Comparison of ENCODE assay signal across 27 cellular contexts in genomic region chr5:75558221-75558620, GRCh38.
"Had no signal": no experiment of that assay in that cellular context is flagged by ENCODE, and none has a peak within 500 bp of the region (broad histone marks: within the 10 kb centered on the region; RNA-seq: fewer than 3 reads in every experiment).

No MANE protein-coding gene starts in this region.

- H3K4me1 Mint-ChIP-seq: activated naive CD4-positive, alpha-beta T cell treated with anti-CD3 and anti-CD28 coated beads, Interleukin-2, amount 10 ng/mL, durations not matched to agents 7 days and 5 days; nephron had no signal

- ATAC-seq: activated CD4-positive, CD25-positive, alpha-beta regulatory T cell treated with anti-CD3 and anti-CD28 coated beads, Interleukin-2, amount 50 U/mL, for 24 hours; stimulated activated naive B cell treated with anti-CD40 and anti-IgM and Interleukin-4, amounts not matched to agents 10 μg/mL and 1 μg/mL and 100 μg/mL, for 72 hours; T-helper 17 cell had no signal

- H3K27ac ChIP-seq: colonic mucosa, hepatocyte, ovary, transverse colon, WERI-Rb-1 had no signal

- H3K27me3 Mint-ChIP-seq: activated naive CD4-positive, alpha-beta T cell treated with anti-CD3 and anti-CD28 coated beads, Interleukin-2, amount 10 ng/mL, durations not matched to agents 7 days and 5 days; progenitor cell of endocrine pancreas; stimulated activated naive B cell treated with anti-CD40 and anti-IgM and Interleukin-4, amounts not matched to agents 10 μg/mL and 1 μg/mL and 100 μg/mL, for 72 hours; T-helper 17 cell had no signal

- H3K4me3 Mint-ChIP-seq: activated naive CD4-positive, alpha-beta T cell treated with anti-CD3 and anti-CD28 coated beads, Interleukin-2, amount 10 ng/mL, durations not matched to agents 7 days and 5 days; nephron; stimulated activated naive B cell treated with anti-CD40 and anti-IgM and Interleukin-4, amounts not matched to agents 10 μg/mL and 1 μg/mL and 100 μg/mL, for 72 hours; T-helper 17 cell had no signal

- H3K9me3 ChIP-seq: colonic mucosa, gastrocnemius medialis, ovary had no signal

- H3K4me1 ChIP-seq: breast epithelium, colonic mucosa, transverse colon had no signal

- H3K4me2 ChIP-seq: hepatocyte had no signal

- H3K27ac Mint-ChIP-seq: activated naive CD4-positive, alpha-beta T cell treated with anti-CD3 and anti-CD28 coated beads, Interleukin-2, amount 10 ng/mL, durations not matched to agents 7 days and 5 days; nephron; progenitor cell of endocrine pancreas; stimulated activated naive B cell treated with anti-CD40 and anti-IgM and Interleukin-4, amounts not matched to agents 10 μg/mL and 1 μg/mL and 100 μg/mL, for 72 hours; T-helper 17 cell had no signal

- FAIRE-seq: small intestine had no signal

- H3K36me3 ChIP-seq: breast epithelium, colonic mucosa, ovary had no signal

- H2AFZ ChIP-seq: hepatocyte had no signal

- H3K4me3 ChIP-seq: breast epithelium, colonic mucosa, esophagus muscularis mucosa, gastrocnemius medialis, hepatocyte, ovary, transverse colon had no signal

- DNase-seq: activated CD4-positive, alpha-beta T cell treated with anti-CD3 and anti-CD28 coated beads for 48 hours; activated CD4-positive, alpha-beta T cell treated with anti-CD3 and anti-CD28 coated beads, Interleukin-2, amount 50 U/mL, for 48 hours; activated CD8-positive, alpha-beta memory T cell treated with anti-CD3 and anti-CD28 coated beads for 24 hours; activated gamma-delta T cell; activated naive CD4-positive, alpha-beta T cell treated with anti-CD3 and anti-CD28 coated beads, Interleukin-2, amount 10 ng/mL, durations not matched to agents 7 days and 5 days; amygdala; colonic mucosa; gastrocnemius medialis; glutamatergic neuron; islet precursor cell; left ventricle myocardium superior; mammary epithelial cell; ovary; small intestine; stimulated activated CD4-positive, alpha-beta T cell treated with anti-CD3 and anti-CD28 coated beads, Interleukin-15, amount 100 ng/mL, for 24 hours; stimulated activated CD4-positive, alpha-beta T cell treated with anti-CD3 and anti-CD28 coated beads, Interleukin-2, amount 100 ng/mL, for 24 hours; stimulated activated naive B cell treated with anti-CD40 and anti-IgM and Interleukin-4, amounts not matched to agents 10 μg/mL and 1 μg/mL and 100 μg/mL, for 72 hours; T-helper 17 cell; T1000; transverse colon; WERI-Rb-1 had no signal

- H3K27me3 ChIP-seq: breast epithelium, colonic mucosa, esophagus muscularis mucosa, gastrocnemius medialis, hepatocyte, ovary, transverse colon had no signal
